In genomic region chr9:36074870-36075532, GRCh38 we compare ENCODE assay signal across 8 cellular contexts. TPM values are rescaled to one million over a fixed set of nuclear protein-coding genes. Genes with fewer than 3 reads are reported as not detected.
DNase-seq lines count a peak whose midpoint lies in the region; ATAC-seq, FAIRE-seq and TF ChIP-seq lines count a peak whose summit lies in the region.

No MANE protein-coding gene starts in this region.

- BruUV-seq in PC-9 (replicated peaks; lab: Mats Ljungman, UMichigan), result no TSS peak

- H3K79me2 ChIP-seq in PC-9 (ENCODE audit: low read depth), result no peaks in the 10 kb centered on the region

- no peak overlapping the region for H2AFZ ChIP-seq in PC-9

- H3K9me3 ChIP-seq in Peyer's patch (no peaks in the 10 kb centered on the region), PC-9 (ENCODE audit: insufficient read depth, low read depth) (no peaks in the 10 kb centered on the region)

- no peaks in the 10 kb centered on the region for H3K9me2 ChIP-seq in PC-9 (ENCODE audit: insufficient read depth)

- H3K4me2 ChIP-seq in PC-9, result no peak overlapping the region

- no peaks in the 10 kb centered on the region for H3F3A ChIP-seq in PC-9 (ENCODE audit: insufficient read depth, low read depth)

- peak; percentile 38 for DNase-seq in COLO829 (ENCODE audit: low spot score)
- peak in 2 of 3 donors; percentile 54 to 77 for DNase-seq in Peyer's patch
- DNase-seq in fibroblast of pulmonary artery (ENCODE audit: low read depth), result peak; percentile 91
- DNase-seq in omental fat pad (ENCODE audit: low spot score), result peak; percentile 58
- DNase-seq in SW480 (ENCODE audit: low spot score), result no peak
- no peak for DNase-seq in H54 (ENCODE audit: insufficient read length, low spot score)
- DNase-seq in PC-9, result no peak

- TF ChIP-seq CTCF in Peyer's patch (IDR thresholded peaks at IDR 0.05) (no peak), fibroblast of pulmonary artery (IDR thresholded peaks at IDR 0.05; ENCODE audit: low read length, missing control alignments) (no peak), omental fat pad (IDR thresholded peaks at IDR 0.05) (no peak), PC-9 (conservative IDR thresholded peaks at IDR 0.05) (no peak)

- H3K27ac ChIP-seq in Peyer's patch (peak overlapping the region in 1 of 4 donors; percentile 19), PC-9 (no peak overlapping the region)

- no peaks in the 10 kb centered on the region for H4K20me1 ChIP-seq in PC-9 (ENCODE audit: insufficient read depth)

- intact Hi-C loops in PC-9 (cut with micrococcal nuclease; ENCODE audit: unreplicated experiment), result no loop called here

- H3K4me3 ChIP-seq in Peyer's patch (no peak overlapping the region), fibroblast of pulmonary artery (replicated peaks; ENCODE audit: low read depth, low read length) (no peak overlapping the region), PC-9 (no peak overlapping the region)

- H3K27me3 ChIP-seq in Peyer's patch (no peaks in the 10 kb centered on the region), PC-9 (ENCODE audit: insufficient read depth, low read depth) (no peaks in the 10 kb centered on the region)

- no peak for TF ChIP-seq POLR2A in Peyer's patch (IDR thresholded peaks at IDR 0.05)
- TF ChIP-seq POLR2A in H54 (IDR thresholded peaks at IDR 0.05; ENCODE audit: low read depth, low read length), result no peak

- POLR2A ChIA-PET in PC-9 (lab: Charles Lee; ENCODE audit: unreplicated experiment), result interaction anchor here (0.7 kb wide), 1 partner anchor 92 kb away, joined by 5 read pairs; no protein-coding TSS in a partner anchor

- CTCF ChIA-PET in PC-9 (lab: Charles Lee), result no interaction called here

- ATAC-seq in omental fat pad (ENCODE audit: low FRiP score) (peak; percentile 64), HG03521 (IDR thresholded peaks at IDR 0.05; ENCODE audit: unreplicated experiment) (no peak)

- FAIRE-seq in H54 (lab: Jason Lieb, UNC), result no peak

- H3K36me3 ChIP-seq in Peyer's patch (no peaks in the 10 kb centered on the region), PC-9 (ENCODE audit: low read depth) (no peaks in the 10 kb centered on the region)

- H3K4me1 ChIP-seq in Peyer's patch, result peaks cover 0 to 12% (median 0%) of the 10 kb centered on the region in 4 donors
- H3K4me1 ChIP-seq in PC-9 (replicated peaks; ENCODE audit: insufficient read depth), result no peaks in the 10 kb centered on the region

RNA-seq across cellular contexts. Expression of gene RECK, which starts 38.3 kb away (rescaled TPM):
- total RNA-seq in Peyer's patch, result 1 to 10 TPM; 1.9 to 8.3 (median 5.9) TPM
- total RNA-seq in omental fat pad, result 10 to 100 TPM; 15.0 to 27.7 (median 21.7) TPM
- 2.1 and 2.5 TPM in 2 replicates for total RNA-seq in PC-9 (2021)

Comparison
In these comparisons a context has a peak if more than half of its experiments do, and no peak if none do; other contexts are left out.
1. DNase-seq: peak in COLO829 (single experiment), Peyer's patch (2 of 3), fibroblast of pulmonary artery (single experiment) and omental fat pad (single experiment); none in SW480 (single experiment), H54 (single experiment) and PC-9 (0 of 2).